Comparison of ENCODE assay signal across 28 cellular contexts in the genomic region with DNA sequence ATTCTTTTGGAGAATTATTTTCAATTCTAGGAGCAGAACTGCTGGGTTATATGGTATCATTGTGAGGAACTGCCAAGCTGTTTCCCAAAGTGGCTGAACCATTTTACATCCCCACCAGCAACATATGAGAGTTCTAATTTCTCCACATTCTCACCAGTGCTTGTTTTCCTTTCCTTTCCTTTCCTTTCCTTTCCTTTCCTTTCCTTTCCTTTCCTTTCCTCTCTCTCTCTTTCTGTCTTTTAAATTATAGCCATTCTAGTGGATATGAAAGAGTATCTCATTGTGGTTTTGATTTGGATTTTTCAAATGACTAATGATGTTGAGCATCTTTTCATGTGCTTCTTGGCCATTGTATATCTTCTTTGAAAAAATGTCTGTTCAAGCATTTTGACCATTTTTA.
"Had no signal": no experiment of that assay in that cellular context is flagged by ENCODE, and none has a peak within 500 bp of the region (broad histone marks: within the 10 kb centered on the region; RNA-seq: fewer than 3 reads in every experiment).

No MANE protein-coding gene starts in this region.

- H3K27ac ChIP-seq: stomach, suprapubic skin, testis, thoracic aorta, thyroid gland, tibial artery, tibial nerve, transverse colon, upper lobe of left lung, upper lobe of right lung, uterus, vagina had no signal

- H3K9me3 ChIP-seq: suprapubic skin, testis, thoracic aorta, thyroid gland, upper lobe of left lung, upper lobe of right lung, vagina had no signal

- H3K27ac Mint-ChIP-seq: stimulated activated effector memory CD8-positive, alpha-beta T cell treated with anti-CD3 and anti-CD28 coated beads, Interleukin-12 subunit alpha, Interleukin-12 subunit beta, amount 100 ng/mL, for 72 hours; stimulated activated memory B cell treated with anti-CD40 and anti-IgM and Interleukin-4, amounts not matched to agents 10 μg/mL and 1 μg/mL and 100 μg/mL, for 72 hours; stimulated activated naive B cell treated with anti-CD40 and anti-IgM and Interleukin-4, amounts not matched to agents 10 μg/mL and 1 μg/mL and 100 μg/mL, for 72 hours; stimulated activated naive CD8-positive, alpha-beta T cell treated with anti-CD3 and anti-CD28 coated beads, Interleukin-15, Interleukin-2, amounts not matched to agents 100 ng/mL and 50 ng/mL, for 24 hours; type B pancreatic cell had no signal

- H3K4me3 ChIP-seq: stomach, suprapubic skin, testis, thoracic aorta, thyroid gland, tibial artery, tibial nerve, transverse colon, upper lobe of left lung, upper lobe of right lung, uterus, vagina had no signal

- DNase-seq: stimulated activated CD4-positive, alpha-beta T cell treated with anti-CD3 and anti-CD28 coated beads, Interleukin-2, amount 100 ng/mL, for 48 hours; stimulated activated CD4-positive, alpha-beta T cell treated with anti-CD3 and anti-CD28 coated beads, Interleukin-4, amount 100 ng/mL, for 1 hour; stimulated activated CD4-positive, alpha-beta T cell treated with anti-CD3 and anti-CD28 coated beads, Interleukin-4, amount 100 ng/mL, for 24 hours; stimulated activated CD4-positive, alpha-beta T cell treated with anti-CD3 and anti-CD28 coated beads, Interleukin-4, amount 100 ng/mL, for 4 hours; stimulated activated CD8-positive, alpha-beta memory T cell treated with anti-CD3 and anti-CD28 coated beads, Interleukin-4, amount 100 ng/mL, for 48 hours; stimulated activated naive B cell treated with anti-CD40 and anti-IgM and Interleukin-4, amounts not matched to agents 10 μg/mL and 1 μg/mL and 100 μg/mL, for 72 hours; stimulated activated naive CD4-positive, alpha-beta T cell; stimulated activated naive CD4-positive, alpha-beta T cell treated with Interleukin-2 at 50 U/mL for 16 hours; stimulated activated naive CD8-positive, alpha-beta T cell treated with anti-CD3 and anti-CD28 coated beads, Interleukin-15, amount 100 ng/mL, for 72 hours; stimulated activated naive CD8-positive, alpha-beta T cell treated with anti-CD3 and anti-CD28 coated beads, Interleukin-15, Interleukin-2, amounts not matched to agents 100 U/mL and 50 U/mL, for 24 hours; substantia nigra; testis; thyroid gland; trophoblast cell; upper lobe of left lung; upper lobe of right lung; uterus had no signal

- H3K4me1 ChIP-seq: stomach, suprapubic skin, testis, thyroid gland, tibial artery, tibial nerve, transverse colon, upper lobe of left lung, upper lobe of right lung, uterus, vagina had no signal

- H3K4me1 Mint-ChIP-seq: stimulated activated effector memory CD8-positive, alpha-beta T cell treated with anti-CD3 and anti-CD28 coated beads, Interleukin-12 subunit alpha, Interleukin-12 subunit beta, amount 100 ng/mL, for 72 hours; stimulated activated memory B cell treated with anti-CD40 and anti-IgM and Interleukin-4, amounts not matched to agents 10 μg/mL and 1 μg/mL and 100 μg/mL, for 72 hours; stimulated activated naive B cell treated with anti-CD40 and anti-IgM and Interleukin-4, amounts not matched to agents 10 μg/mL and 1 μg/mL and 100 μg/mL, for 72 hours; stimulated activated naive CD8-positive, alpha-beta T cell treated with anti-CD3 and anti-CD28 coated beads, Interleukin-15, amount 100 ng/mL, for 72 hours had no signal

- H3K36me3 Mint-ChIP-seq: type B pancreatic cell had no signal

- ATAC-seq: stimulated activated effector memory CD8-positive, alpha-beta T cell treated with anti-CD3 and anti-CD28 coated beads, Interleukin-12 subunit alpha, Interleukin-12 subunit beta, amount 100 ng/mL, for 72 hours; stimulated activated memory B cell treated with anti-CD40 and anti-IgM and Interleukin-4, amounts not matched to agents 10 μg/mL and 1 μg/mL and 100 μg/mL, for 72 hours; stimulated activated naive B cell treated with anti-CD40 and anti-IgM and Interleukin-4, amounts not matched to agents 10 μg/mL and 1 μg/mL and 100 μg/mL, for 72 hours; stimulated activated naive CD8-positive, alpha-beta T cell treated with anti-CD3 and anti-CD28 coated beads, Interleukin-15, amount 100 ng/mL, for 72 hours; stimulated activated naive CD8-positive, alpha-beta T cell treated with anti-CD3 and anti-CD28 coated beads, Interleukin-15, Interleukin-2, amounts not matched to agents 100 U/mL and 50 U/mL, for 24 hours; upper lobe of right lung had no signal

- H3K36me3 ChIP-seq: stomach, suprapubic skin, thoracic aorta, thyroid gland, tibial artery, tibial nerve, transverse colon, upper lobe of left lung, upper lobe of right lung, uterus, vagina had no signal

- H3K4me3 Mint-ChIP-seq: stimulated activated effector memory CD8-positive, alpha-beta T cell treated with anti-CD3 and anti-CD28 coated beads, Interleukin-12 subunit alpha, Interleukin-12 subunit beta, amount 100 ng/mL, for 72 hours; stimulated activated memory B cell treated with anti-CD40 and anti-IgM and Interleukin-4, amounts not matched to agents 10 μg/mL and 1 μg/mL and 100 μg/mL, for 72 hours; stimulated activated naive B cell treated with anti-CD40 and anti-IgM and Interleukin-4, amounts not matched to agents 10 μg/mL and 1 μg/mL and 100 μg/mL, for 72 hours; stimulated activated naive CD8-positive, alpha-beta T cell treated with anti-CD3 and anti-CD28 coated beads, Interleukin-15, amount 100 ng/mL, for 72 hours; stimulated activated naive CD8-positive, alpha-beta T cell treated with anti-CD3 and anti-CD28 coated beads, Interleukin-15, Interleukin-2, amounts not matched to agents 100 ng/mL and 50 ng/mL, for 24 hours; type B pancreatic cell had no signal

- H3K27me3 Mint-ChIP-seq: stimulated activated memory B cell treated with anti-CD40 and anti-IgM and Interleukin-4, amounts not matched to agents 10 μg/mL and 1 μg/mL and 100 μg/mL, for 72 hours had no signal
